19 cellular contexts compared by ENCODE assay signal in the genomic region with DNA sequence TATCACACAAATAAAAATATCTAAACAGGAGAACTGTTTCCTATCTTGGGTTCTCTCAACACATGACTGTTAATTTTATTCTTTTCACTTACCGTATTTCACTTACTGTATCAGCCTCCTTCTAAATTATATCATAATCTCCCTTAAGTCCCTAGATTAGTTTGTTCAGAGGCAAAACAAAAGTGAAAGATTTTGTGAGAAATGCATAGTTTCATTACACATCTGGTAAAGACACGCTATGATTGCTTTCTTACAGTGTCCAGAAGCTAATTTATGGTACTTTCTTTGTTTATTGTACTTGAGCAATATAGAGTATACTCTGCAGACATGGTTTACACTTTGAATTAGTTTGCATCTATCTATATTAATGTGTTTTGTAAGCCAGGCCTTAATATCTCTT.
DNase-seq lines count a peak whose midpoint lies in the region; ATAC-seq lines count a peak whose summit lies in the region.
"Had no signal": no experiment of that assay in that cellular context is flagged by ENCODE, and none has a peak within 500 bp of the region (broad histone marks: within the 10 kb centered on the region; RNA-seq: fewer than 3 reads in every experiment).

No MANE protein-coding gene starts in this region.

- ATAC-seq in GM18517 (IDR thresholded peaks at IDR 0.05; ENCODE audit: unreplicated experiment): peak; percentile 82
- ATAC-seq in GM21367 (IDR thresholded peaks at IDR 0.05; ENCODE audit: unreplicated experiment): peak; percentile 48
- peak; percentile 80 for ATAC-seq in HG02870 (IDR thresholded peaks at IDR 0.05; ENCODE audit: unreplicated experiment)
- peak; percentile 81 for ATAC-seq in HG03520 (IDR thresholded peaks at IDR 0.05; ENCODE audit: unreplicated experiment)
- ATAC-seq: activated naive CD4-positive, alpha-beta T cell treated with anti-CD3 and anti-CD28 coated beads, Interleukin-2, amount 50 U/mL, for 72 hours; body of pancreas; right lobe of liver had no signal

- DNase-seq in NCI-H2107 (lab: John Stamatoyannopoulos, UW) (no peak), NCI-H2107 treated with DMSO at 0.1 percent for 48 hours (lab: John Stamatoyannopoulos, UW; ENCODE audit: unreplicated experiment) (no peak), GOT3 (lab: John Stamatoyannopoulos, UW) (no peak), hepatic stellate cell (ENCODE audit: low spot score) (no peak)
- DNase-seq: activated B cell treated with CpG ODN at 0.5 μM for 24 hours; body of pancreas; colonic mucosa; hippocampal formation; Kasumi-1; ovary; right lobe of liver; SIG-M5; stimulated activated naive CD4-positive, alpha-beta T cell treated with Interleukin-2 at 50 U/mL for 16 hours; tibial artery had no signal
